Comparison of ENCODE assay signal across 1 cellular context in the genomic region with DNA sequence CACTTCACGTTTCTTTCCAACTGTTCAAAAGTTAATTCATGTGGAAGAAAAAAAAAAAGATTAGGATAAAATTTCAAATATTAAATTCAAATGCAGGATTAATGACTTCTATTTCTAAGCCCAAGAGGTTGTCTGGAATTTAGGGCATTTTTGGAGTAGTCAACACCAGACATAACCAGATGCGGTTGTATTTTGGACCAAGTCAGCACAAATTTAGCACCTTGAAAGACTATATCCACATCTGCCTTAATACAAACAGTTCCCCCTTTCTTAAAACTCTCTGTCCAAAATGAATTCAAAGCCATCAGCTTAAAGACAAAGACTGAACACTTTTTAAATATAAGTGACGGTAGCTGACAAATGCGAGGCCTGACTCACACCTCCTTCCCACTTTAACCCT.
TF ChIP-seq lines count a peak whose summit lies in the region.

No MANE protein-coding gene starts in this region.

TF ChIP-seq in K562, 482 proteins besides CTCF, POLR2A, EP300 and RAD21 (continued from another document):
- TF ChIP-seq MAFK (IDR thresholded peaks at IDR 0.05; ENCODE audit: low read length): peak; percentile 23; the same call in 1 of the 2 replicates
- peak; percentile 47; the same call in 1 of the 2 replicates for TF ChIP-seq C11orf30 (IDR thresholded peaks at IDR 0.05; ENCODE audit: low read depth)
- TF ChIP-seq MAFF (IDR thresholded peaks at IDR 0.05; ENCODE audit: low read length): peak; percentile 46
